Comparison of ENCODE assay signal across 1 cellular context in the genomic region with DNA sequence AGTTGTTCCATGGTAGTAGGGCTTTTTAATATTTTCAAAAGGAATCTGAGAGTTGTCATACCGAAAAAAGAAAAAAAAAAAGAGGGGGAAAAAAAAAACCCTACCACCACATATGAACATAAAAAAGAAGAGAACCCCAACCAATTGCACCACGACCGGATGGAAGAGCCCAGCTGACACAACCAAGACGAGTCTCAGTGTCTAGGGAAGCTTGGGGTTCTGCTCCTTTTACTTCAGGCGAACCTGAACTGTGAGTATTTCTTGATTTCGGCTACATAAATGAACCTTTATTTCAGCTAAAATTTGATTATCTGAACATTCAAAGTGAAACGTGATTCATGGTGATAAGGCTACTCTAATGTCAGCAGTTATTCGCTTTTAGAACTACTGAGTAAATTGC.
TF ChIP-seq lines count a peak whose summit lies in the region.

Gene GPR34, plus strand, starts transcription at position 139 of the 400 bp plus-strand sequence. CDS start 6,661 bp downstream, outside the sequence.

TF ChIP-seq in GM12878, 131 proteins besides CTCF, POLR2A, EP300 and RAD21 (continued from another document):
- TF ChIP-seq IKZF2 (IDR thresholded peaks at IDR 0.05) (no peak), ZNF384 (IDR thresholded peaks at IDR 0.05; ENCODE audit: borderline replicate concordance, low read depth, low read length) (no peak), LARP7 (IDR thresholded peaks at IDR 0.05) (no peak), YY1 (IDR thresholded peaks at IDR 0.05; ENCODE audit: low read depth, low read length) (no peak), POLR2AphosphoS2 (IDR thresholded peaks at IDR 0.05; ENCODE audit: low read depth, low read length) (no peak), BACH1 (IDR thresholded peaks at IDR 0.05; ENCODE audit: borderline replicate concordance) (no peak)
- TF ChIP-seq, protein P1, sequence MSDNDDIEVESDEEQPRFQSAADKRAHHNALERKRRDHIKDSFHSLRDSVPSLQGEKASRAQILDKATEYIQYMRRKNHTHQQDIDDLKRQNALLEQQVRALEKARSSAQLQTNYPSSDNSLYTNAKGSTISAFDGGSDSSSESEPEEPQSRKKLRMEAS (IDR thresholded peaks at IDR 0.05; ENCODE audit: low read depth, low read length): no peak
- TF ChIP-seq, protein P2, sequence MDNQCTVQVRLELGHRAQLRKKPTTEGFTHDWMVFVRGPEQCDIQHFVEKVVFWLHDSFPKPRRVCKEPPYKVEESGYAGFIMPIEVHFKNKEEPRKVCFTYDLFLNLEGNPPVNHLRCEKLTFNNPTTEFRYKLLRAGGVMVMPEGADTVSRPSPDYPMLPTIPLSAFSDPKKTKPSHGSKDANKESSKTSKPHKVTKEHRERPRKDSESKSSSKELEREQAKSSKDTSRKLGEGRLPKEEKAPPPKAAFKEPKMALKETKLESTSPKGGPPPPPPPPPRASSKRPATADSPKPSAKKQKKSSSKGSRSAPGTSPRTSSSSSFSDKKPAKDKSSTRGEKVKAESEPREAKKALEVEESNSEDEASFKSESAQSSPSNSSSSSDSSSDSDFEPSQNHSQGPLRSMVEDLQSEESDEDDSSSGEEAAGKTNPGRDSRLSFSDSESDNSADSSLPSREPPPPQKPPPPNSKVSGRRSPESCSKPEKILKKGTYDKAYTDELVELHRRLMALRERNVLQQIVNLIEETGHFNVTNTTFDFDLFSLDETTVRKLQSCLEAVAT (IDR thresholded peaks at IDR 0.05): no peak
- TF ChIP-seq, protein P3, sequence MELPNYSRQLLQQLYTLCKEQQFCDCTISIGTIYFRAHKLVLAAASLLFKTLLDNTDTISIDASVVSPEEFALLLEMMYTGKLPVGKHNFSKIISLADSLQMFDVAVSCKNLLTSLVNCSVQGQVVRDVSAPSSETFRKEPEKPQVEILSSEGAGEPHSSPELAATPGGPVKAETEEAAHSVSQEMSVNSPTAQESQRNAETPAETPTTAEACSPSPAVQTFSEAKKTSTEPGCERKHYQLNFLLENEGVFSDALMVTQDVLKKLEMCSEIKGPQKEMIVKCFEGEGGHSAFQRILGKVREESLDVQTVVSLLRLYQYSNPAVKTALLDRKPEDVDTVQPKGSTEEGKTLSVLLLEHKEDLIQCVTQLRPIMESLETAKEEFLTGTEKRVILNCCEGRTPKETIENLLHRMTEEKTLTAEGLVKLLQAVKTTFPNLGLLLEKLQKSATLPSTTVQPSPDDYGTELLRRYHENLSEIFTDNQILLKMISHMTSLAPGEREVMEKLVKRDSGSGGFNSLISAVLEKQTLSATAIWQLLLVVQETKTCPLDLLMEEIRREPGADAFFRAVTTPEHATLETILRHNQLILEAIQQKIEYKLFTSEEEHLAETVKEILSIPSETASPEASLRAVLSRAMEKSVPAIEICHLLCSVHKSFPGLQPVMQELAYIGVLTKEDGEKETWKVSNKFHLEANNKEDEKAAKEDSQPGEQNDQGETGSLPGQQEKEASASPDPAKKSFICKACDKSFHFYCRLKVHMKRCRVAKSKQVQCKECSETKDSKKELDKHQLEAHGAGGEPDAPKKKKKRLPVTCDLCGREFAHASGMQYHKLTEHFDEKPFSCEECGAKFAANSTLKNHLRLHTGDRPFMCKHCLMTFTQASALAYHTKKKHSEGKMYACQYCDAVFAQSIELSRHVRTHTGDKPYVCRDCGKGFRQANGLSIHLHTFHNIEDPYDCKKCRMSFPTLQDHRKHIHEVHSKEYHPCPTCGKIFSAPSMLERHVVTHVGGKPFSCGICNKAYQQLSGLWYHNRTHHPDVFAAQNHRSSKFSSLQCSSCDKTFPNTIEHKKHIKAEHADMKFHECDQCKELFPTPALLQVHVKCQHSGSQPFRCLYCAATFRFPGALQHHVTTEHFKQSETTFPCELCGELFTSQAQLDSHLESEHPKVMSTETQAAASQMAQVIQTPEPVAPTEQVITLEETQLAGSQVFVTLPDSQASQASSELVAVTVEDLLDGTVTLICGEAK (IDR thresholded peaks at IDR 0.05; ENCODE audit: borderline replicate concordance): no peak
